In genomic region chr6:67974931-67975330, GRCh38 we compare ENCODE assay signal across 30 cellular contexts.
"Had no signal": no experiment of that assay in that cellular context is flagged by ENCODE, and none has a peak within 500 bp of the region (broad histone marks: within the 10 kb centered on the region; RNA-seq: fewer than 3 reads in every experiment).

No MANE protein-coding gene starts in this region.

- H3K4me1 ChIP-seq: adrenal gland, body of pancreas, colonic mucosa, esophagus squamous epithelium had no signal

- H3K9me3 ChIP-seq: adrenal gland, body of pancreas, colonic mucosa, esophagus squamous epithelium had no signal

- ATAC-seq: activated CD4-positive, CD25-positive, alpha-beta regulatory T cell treated with anti-CD3 and anti-CD28 coated beads, Interleukin-2, amount 50 U/mL, for 24 hours; activated CD8-positive, alpha-beta memory T cell treated with anti-CD3 and anti-CD28 coated beads, Interleukin-2, amount 10 ng/mL, durations not matched to agents 7 days and 5 days; activated CD8-positive, alpha-beta T cell treated with anti-CD3 and anti-CD28 coated beads, Interleukin-2, amount 10 ng/mL, durations not matched to agents 7 days and 5 days; activated naive CD8-positive, alpha-beta T cell treated with anti-CD3 and anti-CD28 coated beads, Interleukin-2, amount 50 U/mL, for 24 hours; body of pancreas; T-helper 17 cell had no signal

- H3K36me3 ChIP-seq: adrenal gland, colonic mucosa, esophagus squamous epithelium, WERI-Rb-1 had no signal

- H3K27me3 ChIP-seq: adrenal gland, body of pancreas, colonic mucosa, esophagus squamous epithelium had no signal

- DNase-seq: activated B cell treated with CpG ODN at 0.5 μM for 24 hours; activated CD4-positive, alpha-beta memory T cell treated with anti-CD3 and anti-CD28 coated beads for 36 hours; activated CD4-positive, alpha-beta T cell treated with anti-CD3 and anti-CD28 coated beads for 48 hours; activated CD8-positive, alpha-beta memory T cell treated with anti-CD3 and anti-CD28 coated beads, Interleukin-2, amount 10 ng/mL, durations not matched to agents 7 days and 5 days; activated CD8-positive, alpha-beta memory T cell treated with anti-CD3 and anti-CD28 coated beads, Interleukin-2, amount 50 U/mL, for 4 hours; activated CD8-positive, alpha-beta T cell treated with anti-CD3 and anti-CD28 coated beads, Interleukin-2, amount 10 ng/mL, durations not matched to agents 7 days and 5 days; activated effector memory CD4-positive, alpha-beta T cell treated with anti-CD3 and anti-CD28 coated beads, Interleukin-2, amount 50 U/mL, for 16 hours; activated naive CD4-positive, alpha-beta T cell treated with anti-CD3 and anti-CD28 coated beads for 36 hours; activated naive CD8-positive, alpha-beta T cell treated with anti-CD3 and anti-CD28 coated beads for 36 hours; activated naive CD8-positive, alpha-beta T cell treated with anti-CD3 and anti-CD28 coated beads, Interleukin-2, amount 50 U/mL, for 24 hours; activated T-cell treated with anti-CD3 and anti-CD28 coated beads, Interleukin-2, amount 50 U/mL, for 1 hour; activated T-cell treated with anti-CD3 and anti-CD28 coated beads, Interleukin-2, amount 50 U/mL, for 48 hours; adrenal gland; amygdala; aorta; body of pancreas; caudate nucleus; colonic mucosa; effector CD8-positive, alpha-beta T cell; esophagus squamous epithelium; foreskin melanocyte; head of caudate nucleus; T-helper 1 cell; T-helper 17 cell; T1000; WERI-Rb-1 had no signal

- H3K4me3 ChIP-seq: adrenal gland, body of pancreas, colonic mucosa, esophagus squamous epithelium had no signal

- H3K27ac ChIP-seq: adrenal gland, body of pancreas, colonic mucosa, epithelial cell of prostate, esophagus squamous epithelium, WERI-Rb-1 had no signal

- FAIRE-seq: endometrium, endothelial cell of umbilical vein had no signal
